2 cellular contexts compared by ENCODE assay signal in the genomic region with DNA sequence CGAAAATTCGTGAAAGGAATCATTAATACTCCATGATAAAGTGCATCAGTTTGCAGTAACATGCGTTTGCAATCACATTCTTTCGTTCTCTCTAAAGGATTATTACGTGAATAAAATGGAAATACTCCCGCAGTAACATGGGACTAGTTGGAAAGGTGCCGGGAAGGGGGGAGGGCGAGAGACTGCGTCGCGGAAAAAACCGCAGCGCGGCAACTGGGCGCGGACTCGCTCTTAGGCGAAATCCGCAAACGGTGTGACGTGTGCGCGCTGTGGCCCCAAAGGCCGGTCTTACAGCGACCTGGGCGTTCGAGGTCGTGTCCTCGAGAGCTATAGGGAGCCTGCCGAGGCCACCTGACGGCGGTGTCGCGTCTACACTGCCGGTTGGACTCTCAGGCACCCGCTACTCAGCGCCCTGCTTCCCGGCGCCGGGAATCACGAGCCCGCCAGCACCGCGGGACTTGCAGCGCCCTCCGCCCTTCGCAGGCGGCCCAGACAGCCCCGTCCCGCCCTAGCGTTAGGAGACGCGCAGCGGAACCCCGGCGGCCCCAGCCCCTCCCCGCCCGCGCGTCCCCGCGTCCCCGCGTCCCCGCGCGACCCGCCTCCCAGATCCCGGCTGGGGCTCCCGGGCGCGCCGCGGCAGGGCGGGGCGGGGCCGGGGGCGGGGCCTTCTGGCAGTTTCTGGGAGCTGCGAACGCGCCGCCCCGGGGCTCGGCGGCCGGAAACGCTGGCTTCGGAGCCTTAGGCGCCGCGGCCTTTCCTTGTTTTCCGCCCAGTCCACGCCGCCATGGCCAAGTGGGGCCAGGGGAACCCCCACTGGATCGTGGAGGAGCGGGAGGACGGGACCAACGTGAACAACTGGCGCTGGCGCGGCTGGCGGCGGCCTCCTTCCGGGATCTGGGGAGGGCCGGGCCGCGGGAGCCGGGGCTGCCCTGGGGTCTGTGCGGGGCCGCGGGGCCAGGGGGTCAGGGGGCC.
TF ChIP-seq lines count a peak whose summit lies in the region.

No MANE protein-coding gene starts in this region.

TF ChIP-seq in A549, 52 proteins besides CTCF, POLR2A, EP300 and RAD21 (continued from another document and continues in another):
- TF ChIP-seq JUNB (IDR thresholded peaks at IDR 0.05) (no peak), RARB (CRISPR knock-in tag; IDR thresholded peaks at IDR 0.05) (no peak), SMC3 (IDR thresholded peaks at IDR 0.05) (no peak; the same call in none of the 3 replicates), HEYL (CRISPR knock-in tag; IDR thresholded peaks at IDR 0.05) (no peak), CHD2 (IDR thresholded peaks at IDR 0.05; ENCODE audit: low read length, partially characterized antibody) (peak; percentile 78), SREBF2 (IDR thresholded peaks at IDR 0.05) (no peak), JUN (IDR thresholded peaks at IDR 0.05) (peak; percentile 79 to 96; a peak in 4 of 5 replicates), EHF (CRISPR knock-in tag; IDR thresholded peaks at IDR 0.05) (no peak), NFE2L2 (conservative IDR thresholded peaks at IDR 0.05; ENCODE audit: low read length) (no peak), RNF2 (IDR thresholded peaks at IDR 0.05; ENCODE audit: borderline replicate concordance, low read depth) (no peak), HOXA7 (CRISPR knock-in tag; IDR thresholded peaks at IDR 0.05) (peak; percentile 56; the same call in 1 of the 2 replicates), KDM1A (IDR thresholded peaks at IDR 0.05; ENCODE audit: low read depth) (no peak), FOSL2 (IDR thresholded peaks at IDR 0.05) (no peak), FOSL2 (CRISPR knock-in tag; IDR thresholded peaks at IDR 0.05) (peak; percentile 32), CBX2 (IDR thresholded peaks at IDR 0.05; ENCODE audit: borderline replicate concordance, low read depth) (no peak), KDM5A (IDR thresholded peaks at IDR 0.05) (no peak), HOXB13 (CRISPR knock-in tag; IDR thresholded peaks at IDR 0.05; ENCODE audit: low read depth) (no peak), HOXB5 (CRISPR knock-in tag; IDR thresholded peaks at IDR 0.05) (peak; percentile 79)
- TF ChIP-seq, protein P1, sequence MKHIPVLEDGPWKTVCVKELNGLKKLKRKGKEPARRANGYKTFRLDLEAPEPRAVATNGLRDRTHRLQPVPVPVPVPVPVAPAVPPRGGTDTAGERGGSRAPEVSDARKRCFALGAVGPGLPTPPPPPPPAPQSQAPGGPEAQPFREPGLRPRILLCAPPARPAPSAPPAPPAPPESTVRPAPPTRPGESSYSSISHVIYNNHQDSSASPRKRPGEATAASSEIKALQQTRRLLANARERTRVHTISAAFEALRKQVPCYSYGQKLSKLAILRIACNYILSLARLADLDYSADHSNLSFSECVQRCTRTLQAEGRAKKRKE (CRISPR knock-in tag; IDR thresholded peaks at IDR 0.05; ENCODE audit: low read depth): peak; percentile 69; the same call in 1 of the 2 replicates
- TF ChIP-seq, protein P2, sequence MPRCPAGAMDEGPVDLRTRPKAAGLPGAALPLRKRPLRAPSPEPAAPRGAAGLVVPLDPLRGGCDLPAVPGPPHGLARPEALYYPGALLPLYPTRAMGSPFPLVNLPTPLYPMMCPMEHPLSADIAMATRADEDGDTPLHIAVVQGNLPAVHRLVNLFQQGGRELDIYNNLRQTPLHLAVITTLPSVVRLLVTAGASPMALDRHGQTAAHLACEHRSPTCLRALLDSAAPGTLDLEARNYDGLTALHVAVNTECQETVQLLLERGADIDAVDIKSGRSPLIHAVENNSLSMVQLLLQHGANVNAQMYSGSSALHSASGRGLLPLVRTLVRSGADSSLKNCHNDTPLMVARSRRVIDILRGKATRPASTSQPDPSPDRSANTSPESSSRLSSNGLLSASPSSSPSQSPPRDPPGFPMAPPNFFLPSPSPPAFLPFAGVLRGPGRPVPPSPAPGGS (IDR thresholded peaks at IDR 0.05): peak; percentile 88
- TF ChIP-seq, protein P3, sequence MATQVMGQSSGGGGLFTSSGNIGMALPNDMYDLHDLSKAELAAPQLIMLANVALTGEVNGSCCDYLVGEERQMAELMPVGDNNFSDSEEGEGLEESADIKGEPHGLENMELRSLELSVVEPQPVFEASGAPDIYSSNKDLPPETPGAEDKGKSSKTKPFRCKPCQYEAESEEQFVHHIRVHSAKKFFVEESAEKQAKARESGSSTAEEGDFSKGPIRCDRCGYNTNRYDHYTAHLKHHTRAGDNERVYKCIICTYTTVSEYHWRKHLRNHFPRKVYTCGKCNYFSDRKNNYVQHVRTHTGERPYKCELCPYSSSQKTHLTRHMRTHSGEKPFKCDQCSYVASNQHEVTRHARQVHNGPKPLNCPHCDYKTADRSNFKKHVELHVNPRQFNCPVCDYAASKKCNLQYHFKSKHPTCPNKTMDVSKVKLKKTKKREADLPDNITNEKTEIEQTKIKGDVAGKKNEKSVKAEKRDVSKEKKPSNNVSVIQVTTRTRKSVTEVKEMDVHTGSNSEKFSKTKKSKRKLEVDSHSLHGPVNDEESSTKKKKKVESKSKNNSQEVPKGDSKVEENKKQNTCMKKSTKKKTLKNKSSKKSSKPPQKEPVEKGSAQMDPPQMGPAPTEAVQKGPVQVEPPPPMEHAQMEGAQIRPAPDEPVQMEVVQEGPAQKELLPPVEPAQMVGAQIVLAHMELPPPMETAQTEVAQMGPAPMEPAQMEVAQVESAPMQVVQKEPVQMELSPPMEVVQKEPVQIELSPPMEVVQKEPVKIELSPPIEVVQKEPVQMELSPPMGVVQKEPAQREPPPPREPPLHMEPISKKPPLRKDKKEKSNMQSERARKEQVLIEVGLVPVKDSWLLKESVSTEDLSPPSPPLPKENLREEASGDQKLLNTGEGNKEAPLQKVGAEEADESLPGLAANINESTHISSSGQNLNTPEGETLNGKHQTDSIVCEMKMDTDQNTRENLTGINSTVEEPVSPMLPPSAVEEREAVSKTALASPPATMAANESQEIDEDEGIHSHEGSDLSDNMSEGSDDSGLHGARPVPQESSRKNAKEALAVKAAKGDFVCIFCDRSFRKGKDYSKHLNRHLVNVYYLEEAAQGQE (IDR thresholded peaks at IDR 0.05): peak; percentile 75
- TF ChIP-seq, protein P4, sequence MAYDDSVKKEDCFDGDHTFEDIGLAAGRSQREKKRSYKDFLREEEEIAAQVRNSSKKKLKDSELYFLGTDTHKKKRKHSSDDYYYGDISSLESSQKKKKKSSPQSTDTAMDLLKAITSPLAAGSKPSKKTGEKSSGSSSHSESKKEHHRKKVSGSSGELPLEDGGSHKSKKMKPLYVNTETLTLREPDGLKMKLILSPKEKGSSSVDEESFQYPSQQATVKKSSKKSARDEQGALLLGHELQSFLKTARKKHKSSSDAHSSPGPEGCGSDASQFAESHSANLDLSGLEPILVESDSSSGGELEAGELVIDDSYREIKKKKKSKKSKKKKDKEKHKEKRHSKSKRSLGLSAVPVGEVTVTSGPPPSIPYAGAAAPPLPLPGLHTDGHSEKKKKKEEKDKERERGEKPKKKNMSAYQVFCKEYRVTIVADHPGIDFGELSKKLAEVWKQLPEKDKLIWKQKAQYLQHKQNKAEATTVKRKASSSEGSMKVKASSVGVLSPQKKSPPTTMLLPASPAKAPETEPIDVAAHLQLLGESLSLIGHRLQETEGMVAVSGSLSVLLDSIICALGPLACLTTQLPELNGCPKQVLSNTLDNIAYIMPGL (CRISPR knock-in tag; IDR thresholded peaks at IDR 0.05; ENCODE audit: borderline replicate concordance): no peak; the same call in 1 of the 2 replicates
- TF ChIP-seq, protein P5, sequence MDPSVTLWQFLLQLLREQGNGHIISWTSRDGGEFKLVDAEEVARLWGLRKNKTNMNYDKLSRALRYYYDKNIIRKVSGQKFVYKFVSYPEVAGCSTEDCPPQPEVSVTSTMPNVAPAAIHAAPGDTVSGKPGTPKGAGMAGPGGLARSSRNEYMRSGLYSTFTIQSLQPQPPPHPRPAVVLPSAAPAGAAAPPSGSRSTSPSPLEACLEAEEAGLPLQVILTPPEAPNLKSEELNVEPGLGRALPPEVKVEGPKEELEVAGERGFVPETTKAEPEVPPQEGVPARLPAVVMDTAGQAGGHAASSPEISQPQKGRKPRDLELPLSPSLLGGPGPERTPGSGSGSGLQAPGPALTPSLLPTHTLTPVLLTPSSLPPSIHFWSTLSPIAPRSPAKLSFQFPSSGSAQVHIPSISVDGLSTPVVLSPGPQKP (IDR thresholded peaks at IDR 0.05; ENCODE audit: low read depth, low read length): no peak

TF ChIP-seq in GM12878, 131 proteins besides CTCF, POLR2A, EP300 and RAD21 (continued from another document and continues in another):
- TF ChIP-seq, protein P6, sequence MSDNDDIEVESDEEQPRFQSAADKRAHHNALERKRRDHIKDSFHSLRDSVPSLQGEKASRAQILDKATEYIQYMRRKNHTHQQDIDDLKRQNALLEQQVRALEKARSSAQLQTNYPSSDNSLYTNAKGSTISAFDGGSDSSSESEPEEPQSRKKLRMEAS (IDR thresholded peaks at IDR 0.05; ENCODE audit: low read depth, low read length): no peak; the same call in 1 of the 2 replicates
- no peak for TF ChIP-seq SUPT20H (IDR thresholded peaks at IDR 0.05; ENCODE audit: borderline replicate concordance, control insufficient read depth, low read depth, low read length)
- TF ChIP-seq CREB1 (IDR thresholded peaks at IDR 0.05; ENCODE audit: low read depth): peak; percentile 71
- TF ChIP-seq, protein P3 (IDR thresholded peaks at IDR 0.05; ENCODE audit: low read depth, low read length): no peak
- TF ChIP-seq EGR1 (IDR thresholded peaks at IDR 0.05; ENCODE audit: borderline replicate concordance in 1 of 2, low read depth in 2 of 2, low read length in 2 of 2): peak in 1 of 2 experiments; percentile 31; a peak in 1 of 3 replicates
- TF ChIP-seq NFIC (IDR thresholded peaks at IDR 0.05; ENCODE audit: low read depth, low read length): no peak
- TF ChIP-seq FOXK2 (IDR thresholded peaks at IDR 0.05): no peak
- peak; percentile 22; the same call in 1 of the 3 replicates for TF ChIP-seq POU2F2 (IDR thresholded peaks at IDR 0.05; ENCODE audit: borderline replicate concordance, low read depth, low read length)
- 0 out of 2 replicates have a peak, but pooled peaks have one; percentile 21 for TF ChIP-seq SIN3A (IDR thresholded peaks at IDR 0.05; ENCODE audit: low read depth, low read length)
- TF ChIP-seq, protein P7, sequence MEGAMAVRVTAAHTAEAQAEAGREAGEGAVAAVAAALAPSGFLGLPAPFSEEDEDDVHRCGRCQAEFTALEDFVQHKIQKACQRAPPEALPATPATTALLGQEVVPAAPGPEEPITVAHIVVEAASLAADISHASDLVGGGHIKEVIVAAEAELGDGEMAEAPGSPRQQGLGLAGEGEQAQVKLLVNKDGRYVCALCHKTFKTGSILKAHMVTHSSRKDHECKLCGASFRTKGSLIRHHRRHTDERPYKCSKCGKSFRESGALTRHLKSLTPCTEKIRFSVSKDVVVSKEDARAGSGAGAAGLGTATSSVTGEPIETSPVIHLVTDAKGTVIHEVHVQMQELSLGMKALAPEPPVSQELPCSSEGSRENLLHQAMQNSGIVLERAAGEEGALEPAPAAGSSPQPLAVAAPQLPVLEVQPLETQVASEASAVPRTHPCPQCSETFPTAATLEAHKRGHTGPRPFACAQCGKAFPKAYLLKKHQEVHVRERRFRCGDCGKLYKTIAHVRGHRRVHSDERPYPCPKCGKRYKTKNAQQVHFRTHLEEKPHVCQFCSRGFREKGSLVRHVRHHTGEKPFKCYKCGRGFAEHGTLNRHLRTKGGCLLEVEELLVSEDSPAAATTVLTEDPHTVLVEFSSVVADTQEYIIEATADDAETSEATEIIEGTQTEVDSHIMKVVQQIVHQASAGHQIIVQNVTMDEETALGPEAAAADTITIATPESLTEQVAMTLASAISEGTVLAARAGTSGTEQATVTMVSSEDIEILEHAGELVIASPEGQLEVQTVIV (IDR thresholded peaks at IDR 0.05; ENCODE audit: borderline replicate concordance, partially characterized antibody): no peak
- TF ChIP-seq ZNF207 (IDR thresholded peaks at IDR 0.05; ENCODE audit: borderline replicate concordance): 0 out of 2 replicates have a peak, but pooled peaks have one; percentile 68
- no peak for TF ChIP-seq PAX5 (IDR thresholded peaks at IDR 0.05; ENCODE audit: borderline replicate concordance, low read depth, low read length)
- TF ChIP-seq MYB (IDR thresholded peaks at IDR 0.05; ENCODE audit: borderline replicate concordance, low read depth, low read length): no peak
- TF ChIP-seq SMC3 (IDR thresholded peaks at IDR 0.05; ENCODE audit: borderline replicate concordance, low read length): no peak
- TF ChIP-seq RELA (IDR thresholded peaks at IDR 0.05; ENCODE audit: borderline replicate concordance, partially characterized antibody): no peak
- TF ChIP-seq SMAD5 (IDR thresholded peaks at IDR 0.05; ENCODE audit: low read depth): peak; percentile 57
- no peak for TF ChIP-seq TARDBP (IDR thresholded peaks at IDR 0.05; ENCODE audit: borderline replicate concordance)
- TF ChIP-seq MTA2 (IDR thresholded peaks at IDR 0.05; ENCODE audit: low read depth): no peak
- TF ChIP-seq, protein P8, sequence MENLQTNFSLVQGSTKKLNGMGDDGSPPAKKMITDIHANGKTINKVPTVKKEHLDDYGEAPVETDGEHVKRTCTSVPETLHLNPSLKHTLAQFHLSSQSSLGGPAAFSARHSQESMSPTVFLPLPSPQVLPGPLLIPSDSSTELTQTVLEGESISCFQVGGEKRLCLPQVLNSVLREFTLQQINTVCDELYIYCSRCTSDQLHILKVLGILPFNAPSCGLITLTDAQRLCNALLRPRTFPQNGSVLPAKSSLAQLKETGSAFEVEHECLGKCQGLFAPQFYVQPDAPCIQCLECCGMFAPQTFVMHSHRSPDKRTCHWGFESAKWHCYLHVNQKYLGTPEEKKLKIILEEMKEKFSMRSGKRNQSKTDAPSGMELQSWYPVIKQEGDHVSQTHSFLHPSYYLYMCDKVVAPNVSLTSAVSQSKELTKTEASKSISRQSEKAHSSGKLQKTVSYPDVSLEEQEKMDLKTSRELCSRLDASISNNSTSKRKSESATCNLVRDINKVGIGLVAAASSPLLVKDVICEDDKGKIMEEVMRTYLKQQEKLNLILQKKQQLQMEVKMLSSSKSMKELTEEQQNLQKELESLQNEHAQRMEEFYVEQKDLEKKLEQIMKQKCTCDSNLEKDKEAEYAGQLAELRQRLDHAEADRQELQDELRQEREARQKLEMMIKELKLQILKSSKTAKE (IDR thresholded peaks at IDR 0.05; ENCODE audit: low read depth, poor library complexity, severe bottlenecking): no peak
- TF ChIP-seq SREBF2 (IDR thresholded peaks at IDR 0.05; ENCODE audit: low read length): no peak
- TF ChIP-seq POLR2AphosphoS2 (IDR thresholded peaks at IDR 0.05; ENCODE audit: low read depth, low read length): no peak; the same call in none of the 2 replicates
- TF ChIP-seq NR2F1 (conservative IDR thresholded peaks at IDR 0.05): peak; percentile 85
- TF ChIP-seq NBN (IDR thresholded peaks at IDR 0.05): no peak
